In genomic region chr18:58674159-58674558, GRCh38 we compare ENCODE assay signal across 16 cellular contexts. TPM values are rescaled to one million over a fixed set of nuclear protein-coding genes. Genes with fewer than 3 reads are reported as not detected.
DNase-seq lines count a peak whose midpoint lies in the region; ATAC-seq, FAIRE-seq and TF ChIP-seq lines count a peak whose summit lies in the region.
"Had no signal": no experiment of that assay in that cellular context is flagged by ENCODE, and none has a peak within 500 bp of the region (broad histone marks: within the 10 kb centered on the region; RNA-seq: fewer than 3 reads in every experiment).

No MANE protein-coding gene starts in this region.

- peak overlapping the region; percentile 38 for H3K4me3 Mint-ChIP-seq in activated CD4-positive, alpha-beta memory T cell treated with anti-CD3 and anti-CD28 coated beads for 36 hours
- no peak overlapping the region for H3K4me3 Mint-ChIP-seq in activated CD4-positive, alpha-beta memory T cell treated with anti-CD3 and anti-CD28 coated beads, Interleukin-2, amount 10 ng/mL, durations not matched to agents 7 days and 5 days
- peak overlapping the region; percentile 81 for H3K4me3 Mint-ChIP-seq in astrocyte (ENCODE audit: unreplicated experiment)
- peak overlapping the region in 1 of 2 donors; percentile 95 for H3K4me3 Mint-ChIP-seq in effector memory CD8-positive, alpha-beta T cell

- H3K4me1 ChIP-seq in astrocyte (ENCODE audit: insufficient read depth, low read length) = peaks cover 39% of the 10 kb centered on the region
- H3K4me1 ChIP-seq in skeletal muscle satellite cell (ENCODE audit: control insufficient read depth, insufficient read depth, low read length) = peaks cover 31% of the 10 kb centered on the region
- peaks cover 0 to 3% of the 10 kb centered on the region in 2 donors for H3K4me1 ChIP-seq in kidney (ENCODE audit: control insufficient read depth in 1 of 2, insufficient read depth in 1 of 2, low read depth in 1 of 2, low read length in 2 of 2)
- H3K4me1 ChIP-seq: parathyroid adenoma had no signal

- H4K20me1 ChIP-seq in astrocyte (ENCODE audit: insufficient read depth, low read length) = peaks cover 48% of the 10 kb centered on the region

- no peak overlapping the region for H2AFZ ChIP-seq in astrocyte (ENCODE audit: low read depth, low read length)
- H2AFZ ChIP-seq: parathyroid adenoma had no signal

- H3K27ac ChIP-seq in astrocyte (ENCODE audit: low read depth, low read length) (no peak overlapping the region), kidney (ENCODE audit: low read depth in 2 of 2, low read length in 2 of 2) (no peak overlapping the region)
- H3K27ac ChIP-seq: parathyroid adenoma, spleen had no signal

- DNase-seq in activated CD4-positive, alpha-beta memory T cell treated with anti-CD3 and anti-CD28 coated beads for 36 hours = no peak
- DNase-seq in activated CD4-positive, alpha-beta memory T cell treated with anti-CD3 and anti-CD28 coated beads, Interleukin-2, amount 10 ng/mL, durations not matched to agents 7 days and 5 days = no peak
- no peak for DNase-seq in GM12865 (ENCODE audit: low read depth)
- DNase-seq in astrocyte (ENCODE audit: low read depth) = no peak
- DNase-seq in dermis blood vessel endothelial cell = no peak
- DNase-seq in kidney = no peak
- no peak for DNase-seq in effector memory CD8-positive, alpha-beta T cell
- DNase-seq: amniotic stem cell, COR-L47, NCI-H446, spleen had no signal

- H3K4me3 ChIP-seq in GM12865 (ENCODE audit: low read depth, low read length) (peak overlapping the region; percentile 90), astrocyte (ENCODE audit: insufficient read depth, low read depth, low read length) (no peak overlapping the region), skeletal muscle satellite cell (ENCODE audit: low read length) (no peak overlapping the region), kidney (ENCODE audit: low read length in 2 of 2) (no peak overlapping the region)
- H3K4me3 ChIP-seq: spleen had no signal

- H3K9ac ChIP-seq in astrocyte (ENCODE audit: low read length) = no peak overlapping the region
- no peak overlapping the region for H3K9ac ChIP-seq in skeletal muscle satellite cell (ENCODE audit: low read depth, low read length)
- H3K9ac ChIP-seq in kidney (ENCODE audit: low read length in 2 of 2) = no peak overlapping the region
- H3K9ac ChIP-seq: parathyroid adenoma had no signal

- no peaks in the 10 kb centered on the region for H3K36me3 ChIP-seq in astrocyte (ENCODE audit: insufficient read depth, low read length)
- no peaks in the 10 kb centered on the region for H3K36me3 ChIP-seq in skeletal muscle satellite cell (ENCODE audit: insufficient read depth, low read length)
- H3K36me3 ChIP-seq in kidney (ENCODE audit: control insufficient read depth in 1 of 2, insufficient read depth in 2 of 2, low read length in 2 of 2) = no peaks in the 10 kb centered on the region

- FAIRE-seq in astrocyte (lab: Jason Lieb, UNC) (no peak), kidney (lab: Jason Lieb, UNC) (no peak)
- FAIRE-seq: colon, TTC549 had no signal

- POLR2A ChIA-PET in activated CD4-positive, alpha-beta memory T cell treated with anti-CD3 and anti-CD28 coated beads for 36 hours (lab: Charles Lee) = interaction anchor here (1.0 to 5.7 kb wide), 3 partner anchors 12 to 45 kb away, joined by 4 to 38 read pairs (median 6); partner anchors contain the start of gene ALPK2
- POLR2A ChIA-PET in activated CD4-positive, alpha-beta memory T cell treated with anti-CD3 and anti-CD28 coated beads, Interleukin-2, amount 10 ng/mL, durations not matched to agents 7 days and 5 days (lab: Charles Lee) = interaction anchor here (0.9 to 5.3 kb wide), 4 partner anchors 9 to 16 kb away, joined by 3 to 63 read pairs (median 20); no protein-coding TSS in a partner anchor

- peak overlapping the region; percentile 5 for H3K27ac Mint-ChIP-seq in activated CD4-positive, alpha-beta memory T cell treated with anti-CD3 and anti-CD28 coated beads for 36 hours
- H3K27ac Mint-ChIP-seq in activated CD4-positive, alpha-beta memory T cell treated with anti-CD3 and anti-CD28 coated beads, Interleukin-2, amount 10 ng/mL, durations not matched to agents 7 days and 5 days = no peak overlapping the region
- no peak overlapping the region for H3K27ac Mint-ChIP-seq in astrocyte (ENCODE audit: unreplicated experiment)
- H3K27ac Mint-ChIP-seq in effector memory CD8-positive, alpha-beta T cell = no peak overlapping the region

- H3K27me3 ChIP-seq in astrocyte (ENCODE audit: insufficient read depth, low read length) (no peaks in the 10 kb centered on the region), skeletal muscle satellite cell (ENCODE audit: control insufficient read depth, insufficient read depth, low read length) (no peaks in the 10 kb centered on the region)
- H3K27me3 ChIP-seq: spleen had no signal

- ATAC-seq in effector memory CD8-positive, alpha-beta T cell (replicated peaks) = no peak

- peaks cover 71% of the 10 kb centered on the region for H3K4me1 Mint-ChIP-seq in activated CD4-positive, alpha-beta memory T cell treated with anti-CD3 and anti-CD28 coated beads for 36 hours (ENCODE audit: low read depth)
- peaks cover 59% of the 10 kb centered on the region for H3K4me1 Mint-ChIP-seq in activated CD4-positive, alpha-beta memory T cell treated with anti-CD3 and anti-CD28 coated beads, Interleukin-2, amount 10 ng/mL, durations not matched to agents 7 days and 5 days
- H3K4me1 Mint-ChIP-seq in astrocyte (ENCODE audit: low read depth, unreplicated experiment) = peaks cover 20% of the 10 kb centered on the region
- H3K4me1 Mint-ChIP-seq in effector memory CD8-positive, alpha-beta T cell (ENCODE audit: low read depth in 2 of 2) = peaks cover 44 to 58% of the 10 kb centered on the region in 2 donors

- H3K27me3 Mint-ChIP-seq in activated CD4-positive, alpha-beta memory T cell treated with anti-CD3 and anti-CD28 coated beads for 36 hours = no peaks in the 10 kb centered on the region
- no peaks in the 10 kb centered on the region for H3K27me3 Mint-ChIP-seq in activated CD4-positive, alpha-beta memory T cell treated with anti-CD3 and anti-CD28 coated beads, Interleukin-2, amount 10 ng/mL, durations not matched to agents 7 days and 5 days
- H3K27me3 Mint-ChIP-seq in astrocyte (ENCODE audit: low read depth, unreplicated experiment) = no peaks in the 10 kb centered on the region
- H3K27me3 Mint-ChIP-seq in effector memory CD8-positive, alpha-beta T cell = no peaks in the 10 kb centered on the region

- TF ChIP-seq CTCF in GM12865 (IDR thresholded peaks at IDR 0.05; ENCODE audit: insufficient read depth, low read depth, low read length, missing control alignments) (no peak), astrocyte (IDR thresholded peaks at IDR 0.05; ENCODE audit: insufficient read depth, low read depth, low read length) (no peak), kidney (IDR thresholded peaks at IDR 0.05; ENCODE audit: borderline replicate concordance, extremely low read depth, insufficient read depth) (no peak)

- H3K4me2 ChIP-seq in astrocyte (ENCODE audit: low read length) (peak overlapping the region; percentile 97), skeletal muscle satellite cell (ENCODE audit: low read length) (peak overlapping the region; percentile 1)

- intact Hi-C loops in activated CD4-positive, alpha-beta memory T cell treated with anti-CD3 and anti-CD28 coated beads for 36 hours (cut with micrococcal nuclease) = loop anchor here (5.0 to 10.0 kb wide), 3 partner anchors 88 to 1231 kb away; partner anchors contain the start of gene NEDD4L
- intact Hi-C loops in kidney (cut with DNase I) = no loop called here

- peaks cover 2% of the 10 kb centered on the region for H3K9me3 Mint-ChIP-seq in activated CD4-positive, alpha-beta memory T cell treated with anti-CD3 and anti-CD28 coated beads for 36 hours
- H3K9me3 Mint-ChIP-seq in activated CD4-positive, alpha-beta memory T cell treated with anti-CD3 and anti-CD28 coated beads, Interleukin-2, amount 10 ng/mL, durations not matched to agents 7 days and 5 days = no peaks in the 10 kb centered on the region
- no peaks in the 10 kb centered on the region for H3K9me3 Mint-ChIP-seq in astrocyte (ENCODE audit: unreplicated experiment)
- H3K9me3 Mint-ChIP-seq in effector memory CD8-positive, alpha-beta T cell = no peaks in the 10 kb centered on the region

- H3K36me3 Mint-ChIP-seq in activated CD4-positive, alpha-beta memory T cell treated with anti-CD3 and anti-CD28 coated beads for 36 hours = peaks cover 15% of the 10 kb centered on the region
- peaks cover 40% of the 10 kb centered on the region for H3K36me3 Mint-ChIP-seq in activated CD4-positive, alpha-beta memory T cell treated with anti-CD3 and anti-CD28 coated beads, Interleukin-2, amount 10 ng/mL, durations not matched to agents 7 days and 5 days (ENCODE audit: low read depth)
- H3K36me3 Mint-ChIP-seq in astrocyte (ENCODE audit: low read depth, unreplicated experiment) = peaks cover 2% of the 10 kb centered on the region
- peaks cover 16% of the 10 kb centered on the region for H3K36me3 Mint-ChIP-seq in effector memory CD8-positive, alpha-beta T cell (ENCODE audit: insufficient read depth)

- peaks cover 74% of the 10 kb centered on the region for H3K79me2 ChIP-seq in astrocyte (ENCODE audit: insufficient read depth, low read length)

- no peaks in the 10 kb centered on the region for H3K9me3 ChIP-seq in astrocyte (ENCODE audit: insufficient read depth, low read depth, low read length)
- no peaks in the 10 kb centered on the region for H3K9me3 ChIP-seq in skeletal muscle satellite cell (replicated peaks; ENCODE audit: low read length)
- H3K9me3 ChIP-seq in kidney (ENCODE audit: control insufficient read depth in 1 of 2, low read length in 2 of 2) = no peaks in the 10 kb centered on the region
- H3K9me3 ChIP-seq: spleen had no signal

- CTCF ChIA-PET in activated CD4-positive, alpha-beta memory T cell treated with anti-CD3 and anti-CD28 coated beads for 36 hours (lab: Charles Lee) = interaction anchor here (0.9 kb wide), 1 partner anchor 90 kb away, joined by 3 read pairs; no protein-coding TSS in a partner anchor
- CTCF ChIA-PET in activated CD4-positive, alpha-beta memory T cell treated with anti-CD3 and anti-CD28 coated beads, Interleukin-2, amount 10 ng/mL, durations not matched to agents 7 days and 5 days (lab: Charles Lee) = interaction anchor here (1.2 to 1.8 kb wide), 3 partner anchors 19 to 144 kb away, joined by 3 to 5 read pairs (median 4); no protein-coding TSS in a partner anchor

RNA-seq across cellular contexts. Expression of gene MALT1, which starts 2.9 kb away (rescaled TPM):
- total RNA-seq in activated CD4-positive, alpha-beta memory T cell treated with anti-CD3 and anti-CD28 coated beads for 36 hours = 10 to 100 TPM; 42.5 to 44.3 TPM
- total RNA-seq in activated CD4-positive, alpha-beta memory T cell treated with anti-CD3 and anti-CD28 coated beads, Interleukin-2, amount 10 ng/mL, durations not matched to agents 7 days and 5 days = 10 to 100 TPM; 41.0 to 43.0 TPM
- total RNA-seq in astrocyte (38.2 and 40.3 TPM in 2 replicates), dermis blood vessel endothelial cell (34.5 and 37.1 TPM in 2 replicates), kidney (39.4 TPM)
- 9.0 and 9.1 TPM in 2 replicates for total RNA-seq in skeletal muscle satellite cell (2012; rRNA removed)
- polyA plus RNA-seq in kidney (ENCODE audit: insufficient read depth, low read depth, low replicate concordance) = 10.4 TPM

RNA-seq across cellular contexts. Expression of gene ALPK2, which starts 45.3 kb away (rescaled TPM):
- 1 to 10 TPM; 3.4 to 3.6 TPM for total RNA-seq in activated CD4-positive, alpha-beta memory T cell treated with anti-CD3 and anti-CD28 coated beads for 36 hours
- under 1 TPM; 0.18 TPM for total RNA-seq in activated CD4-positive, alpha-beta memory T cell treated with anti-CD3 and anti-CD28 coated beads, Interleukin-2, amount 10 ng/mL, durations not matched to agents 7 days and 5 days
- total RNA-seq in astrocyte = 84.2 and 87.2 TPM in 2 replicates
- total RNA-seq in skeletal muscle satellite cell (2012; rRNA removed) = 2.3 and 5.7 TPM in 2 replicates
- 0.09 and 0.17 TPM in 2 replicates for total RNA-seq in dermis blood vessel endothelial cell
- total RNA-seq in kidney = 18.7 TPM
- 5.8 TPM for polyA plus RNA-seq in kidney (ENCODE audit: insufficient read depth, low read depth, low replicate concordance)
- total RNA-seq: SK-MEL-5 had no signal
